ENCODE assay signal across 16 cellular contexts in genomic region chrX:97311066-97311778, GRCh38.
"Had no signal": no experiment of that assay in that cellular context is flagged by ENCODE, and none has a peak within 500 bp of the region (broad histone marks: within the 10 kb centered on the region; RNA-seq: fewer than 3 reads in every experiment).

No MANE protein-coding gene starts in this region.

- H3K9me3 Mint-ChIP-seq: activated naive CD4-positive, alpha-beta T cell treated with anti-CD3 and anti-CD28 coated beads for 36 hours; activated naive CD8-positive, alpha-beta T cell treated with anti-CD3 and anti-CD28 coated beads, Interleukin-2, amount 50 U/mL, for 24 hours; activated T-helper 17 cell treated with anti-CD3 and anti-CD28 coated beads, Interleukin-2, amount 50 U/mL, for 72 hours had no signal

- ATAC-seq: activated naive CD8-positive, alpha-beta T cell treated with anti-CD3 and anti-CD28 coated beads, Interleukin-2, amount 50 U/mL, for 24 hours; activated T-helper 17 cell treated with anti-CD3 and anti-CD28 coated beads, Interleukin-2, amount 50 U/mL, for 72 hours; left colon; naive thymus-derived CD8-positive, alpha-beta T cell; stimulated activated naive CD8-positive, alpha-beta T cell treated with anti-CD3 and anti-CD28 coated beads, Interleukin-15, Interleukin-2, amounts not matched to agents 100 U/mL and 50 U/mL, for 24 hours had no signal

- H3K4me3 Mint-ChIP-seq: activated naive CD4-positive, alpha-beta T cell treated with anti-CD3 and anti-CD28 coated beads for 36 hours; activated naive CD8-positive, alpha-beta T cell treated with anti-CD3 and anti-CD28 coated beads, Interleukin-2, amount 50 U/mL, for 24 hours; activated T-helper 17 cell treated with anti-CD3 and anti-CD28 coated beads, Interleukin-2, amount 50 U/mL, for 72 hours; naive thymus-derived CD8-positive, alpha-beta T cell had no signal

- H3K27ac ChIP-seq: esophagus muscularis mucosa, hepatocyte, right atrium auricular region, skin epidermis, suprapubic skin, upper lobe of left lung had no signal

- H3K9me3 ChIP-seq: esophagus muscularis mucosa, right atrium auricular region, suprapubic skin, upper lobe of left lung had no signal

- H3K27ac Mint-ChIP-seq: activated naive CD4-positive, alpha-beta T cell treated with anti-CD3 and anti-CD28 coated beads for 36 hours; activated naive CD8-positive, alpha-beta T cell treated with anti-CD3 and anti-CD28 coated beads, Interleukin-2, amount 50 U/mL, for 24 hours; activated T-helper 17 cell treated with anti-CD3 and anti-CD28 coated beads, Interleukin-2, amount 50 U/mL, for 72 hours; naive thymus-derived CD8-positive, alpha-beta T cell had no signal

- DNase-seq: activated CD4-positive, alpha-beta T cell treated with anti-CD3 and anti-CD28 coated beads for 1 hour; activated CD4-positive, alpha-beta T cell treated with anti-CD3 and anti-CD28 coated beads, Interleukin-2, amount 50 U/mL, for 4 hours; activated naive CD4-positive, alpha-beta T cell treated with anti-CD3 and anti-CD28 coated beads for 36 hours; activated naive CD8-positive, alpha-beta T cell treated with anti-CD3 and anti-CD28 coated beads, Interleukin-2, amount 50 U/mL, for 24 hours; left colon; naive thymus-derived CD8-positive, alpha-beta T cell; nucleus accumbens; posterior cingulate gyrus; stimulated activated naive CD8-positive, alpha-beta T cell treated with anti-CD3 and anti-CD28 coated beads, Interleukin-15, Interleukin-2, amounts not matched to agents 100 U/mL and 50 U/mL, for 24 hours; upper lobe of left lung had no signal

- H3K4me3 ChIP-seq: esophagus muscularis mucosa, hepatocyte, right atrium auricular region, skin epidermis, suprapubic skin, upper lobe of left lung had no signal

- H3K27me3 ChIP-seq: esophagus muscularis mucosa, hepatocyte, right atrium auricular region, suprapubic skin, upper lobe of left lung had no signal

- H3K27me3 Mint-ChIP-seq: activated naive CD8-positive, alpha-beta T cell treated with anti-CD3 and anti-CD28 coated beads, Interleukin-2, amount 50 U/mL, for 24 hours; activated T-helper 17 cell treated with anti-CD3 and anti-CD28 coated beads, Interleukin-2, amount 50 U/mL, for 72 hours; naive thymus-derived CD8-positive, alpha-beta T cell had no signal

- H3K4me1 Mint-ChIP-seq: activated naive CD8-positive, alpha-beta T cell treated with anti-CD3 and anti-CD28 coated beads, Interleukin-2, amount 50 U/mL, for 24 hours; activated T-helper 17 cell treated with anti-CD3 and anti-CD28 coated beads, Interleukin-2, amount 50 U/mL, for 72 hours; naive thymus-derived CD8-positive, alpha-beta T cell had no signal

- H3K4me1 ChIP-seq: esophagus muscularis mucosa, right atrium auricular region, suprapubic skin, upper lobe of left lung had no signal

- H3K36me3 ChIP-seq: esophagus muscularis mucosa, right atrium auricular region, suprapubic skin, upper lobe of left lung had no signal
